ENCODE assay signal across 30 cellular contexts in genomic region chr18:44090453-44090852, GRCh38.
"Had no signal": no experiment of that assay in that cellular context is flagged by ENCODE, and none has a peak within 500 bp of the region (broad histone marks: within the 10 kb centered on the region; RNA-seq: fewer than 3 reads in every experiment).

No MANE protein-coding gene starts in this region.

- H3K27ac ChIP-seq: colonic mucosa, dorsolateral prefrontal cortex, gastroesophageal sphincter, parathyroid adenoma, psoas muscle, sigmoid colon, stomach, thyroid gland, upper lobe of left lung had no signal

- H3K4me1 ChIP-seq: colonic mucosa, gastroesophageal sphincter, parathyroid adenoma, psoas muscle, sigmoid colon, stomach, upper lobe of left lung had no signal

- H3K9me3 ChIP-seq: colonic mucosa, gastroesophageal sphincter, psoas muscle, sigmoid colon, stomach, thyroid gland, upper lobe of left lung had no signal

- H3K27ac Mint-ChIP-seq: activated CD4-positive, alpha-beta T cell treated with anti-CD3 and anti-CD28 coated beads for 36 hours; activated naive CD4-positive, alpha-beta T cell treated with anti-CD3 and anti-CD28 coated beads, Interleukin-2, amount 50 U/mL, for 72 hours; activated T-cell treated with anti-CD3 and anti-CD28 coated beads, Interleukin-2, amount 50 U/mL, for 72 hours; naive thymus-derived CD8-positive, alpha-beta T cell; stimulated activated naive B cell treated with anti-CD40 and anti-IgM and Interleukin-4, amounts not matched to agents 10 μg/mL and 1 μg/mL and 100 μg/mL, for 72 hours; T-cell; T-helper 2 cell treated with Interferon-gamma antibody and Interleukin-4, amounts not matched to agents 5 μg/mL and 100 μg/mL, for 36 hours had no signal

- H3K36me3 ChIP-seq: colonic mucosa, gastroesophageal sphincter, sigmoid colon, stomach, thyroid gland, upper lobe of left lung had no signal

- H3K9ac ChIP-seq: parathyroid adenoma had no signal

- H3K27me3 ChIP-seq: colonic mucosa, dorsolateral prefrontal cortex, gastroesophageal sphincter, sigmoid colon, stomach, thyroid gland, upper lobe of left lung had no signal

- FAIRE-seq: kidney, small intestine had no signal

- H3K27me3 Mint-ChIP-seq: activated CD4-positive, alpha-beta T cell treated with anti-CD3 and anti-CD28 coated beads for 36 hours; naive thymus-derived CD8-positive, alpha-beta T cell; T-cell had no signal

- H3K79me2 ChIP-seq: parathyroid adenoma had no signal

- ATAC-seq: activated CD4-positive, alpha-beta T cell treated with anti-CD3 and anti-CD28 coated beads for 36 hours; activated naive CD4-positive, alpha-beta T cell treated with anti-CD3 and anti-CD28 coated beads, Interleukin-2, amount 50 U/mL, for 72 hours; activated T-cell treated with anti-CD3 and anti-CD28 coated beads, Interleukin-2, amount 50 U/mL, for 72 hours; gastroesophageal sphincter; naive thymus-derived CD8-positive, alpha-beta T cell; psoas muscle; stimulated activated naive B cell treated with anti-CD40 and anti-IgM and Interleukin-4, amounts not matched to agents 10 μg/mL and 1 μg/mL and 100 μg/mL, for 72 hours; T-cell had no signal

- H3K36me3 Mint-ChIP-seq: naive thymus-derived CD8-positive, alpha-beta T cell; stimulated activated naive B cell treated with anti-CD40 and anti-IgM and Interleukin-4, amounts not matched to agents 10 μg/mL and 1 μg/mL and 100 μg/mL, for 72 hours; T-cell had no signal

- H3K4me1 Mint-ChIP-seq: activated CD4-positive, alpha-beta T cell treated with anti-CD3 and anti-CD28 coated beads for 36 hours; naive thymus-derived CD8-positive, alpha-beta T cell; neural crest cell; stimulated activated naive B cell treated with anti-CD40 and anti-IgM and Interleukin-4, amounts not matched to agents 10 μg/mL and 1 μg/mL and 100 μg/mL, for 72 hours; T-cell had no signal

- DNase-seq: activated CD4-positive, alpha-beta T cell treated with anti-CD3 and anti-CD28 coated beads for 36 hours; activated CD4-positive, alpha-beta T cell treated with anti-CD3 and anti-CD28 coated beads, Interleukin-2, amount 50 U/mL, for 4 hours; activated CD4-positive, CD25-positive, alpha-beta regulatory T cell; activated naive CD4-positive, alpha-beta T cell; activated T-cell treated with anti-CD3 and anti-CD28 coated beads for 4 hours; activated T-cell treated with anti-CD3 and anti-CD28 coated beads, Interleukin-2, amount 50 U/mL, for 72 hours; cerebellar nuclear complex; colonic mucosa; dorsolateral prefrontal cortex; effector memory CD4-positive, alpha-beta T cell; head of caudate nucleus; hippocampal formation; kidney; mesenchymal stem cell; naive thymus-derived CD8-positive, alpha-beta T cell; occipital lobe; psoas muscle; sigmoid colon; small intestine; stimulated activated CD4-positive, alpha-beta T cell treated with anti-CD3 and anti-CD28 coated beads, Interleukin-1b, Interleukin-23, amount 100 ng/mL, for 48 hours; stimulated activated naive B cell treated with anti-CD40 and anti-IgM and Interleukin-4, amounts not matched to agents 10 μg/mL and 1 μg/mL and 100 μg/mL, for 72 hours; stomach; T-cell; thyroid gland; upper lobe of left lung had no signal

- H3K4me3 ChIP-seq: colonic mucosa, dorsolateral prefrontal cortex, gastroesophageal sphincter, psoas muscle, sigmoid colon, stomach, thyroid gland, upper lobe of left lung had no signal

- H3K4me3 Mint-ChIP-seq: activated CD4-positive, alpha-beta T cell treated with anti-CD3 and anti-CD28 coated beads for 36 hours; activated T-cell treated with anti-CD3 and anti-CD28 coated beads, Interleukin-2, amount 50 U/mL, for 72 hours; naive thymus-derived CD8-positive, alpha-beta T cell; neural crest cell; stimulated activated naive B cell treated with anti-CD40 and anti-IgM and Interleukin-4, amounts not matched to agents 10 μg/mL and 1 μg/mL and 100 μg/mL, for 72 hours; T-cell; T-helper 2 cell treated with Interferon-gamma antibody and Interleukin-4, amounts not matched to agents 5 μg/mL and 100 μg/mL, for 36 hours had no signal

- H2AFZ ChIP-seq: parathyroid adenoma had no signal
